In genomic region chr1:101200513-101200912, GRCh38 we compare ENCODE assay signal across 13 cellular contexts. TPM values are rescaled to one million over a fixed set of nuclear protein-coding genes. Genes with fewer than 3 reads are reported as not detected.
DNase-seq lines count a peak whose midpoint lies in the region; ATAC-seq and TF ChIP-seq lines count a peak whose summit lies in the region.
"Had no signal": no experiment of that assay in that cellular context is flagged by ENCODE, and none has a peak within 500 bp of the region (broad histone marks: within the 10 kb centered on the region; RNA-seq: fewer than 3 reads in every experiment).

No MANE protein-coding gene starts in this region.

- H3K27ac Mint-ChIP-seq in activated naive CD4-positive, alpha-beta T cell treated with anti-CD3 and anti-CD28 coated beads for 36 hours: peak overlapping the region; percentile 43
- H3K27ac Mint-ChIP-seq in stimulated activated naive CD8-positive, alpha-beta T cell treated with anti-CD3 and anti-CD28 coated beads, Interleukin-15, amount 100 ng/mL, for 72 hours: peak overlapping the region; percentile 84 to 95
- H3K27ac Mint-ChIP-seq: CD14-positive monocyte had no signal

- no peaks in the 10 kb centered on the region for H3K9me3 ChIP-seq in SK-N-SH
- H3K9me3 ChIP-seq: right atrium auricular region had no signal

- ATAC-seq in stimulated activated naive CD8-positive, alpha-beta T cell treated with anti-CD3 and anti-CD28 coated beads, Interleukin-15, amount 100 ng/mL, for 72 hours: no peak
- no peak for ATAC-seq in HG03571 (IDR thresholded peaks at IDR 0.05; ENCODE audit: unreplicated experiment)
- ATAC-seq: left ventricle myocardium superior had no signal

- CTCF ChIA-PET in activated naive CD4-positive, alpha-beta T cell treated with anti-CD3 and anti-CD28 coated beads for 36 hours (lab: Charles Lee): interaction anchor here (1.5 to 1.9 kb wide), 3 partner anchors 22 to 35 kb away, joined by 3 to 7 read pairs (median 4); no protein-coding TSS in a partner anchor
- CTCF ChIA-PET in SK-N-SH (lab: Yijun Ruan, JAX): interaction anchor here (0.7 kb wide), 1 partner anchor 100 kb away, joined by 3 read pairs; no protein-coding TSS in a partner anchor

- H3K9me2 ChIP-seq in SK-N-SH: no peaks in the 10 kb centered on the region

- TF ChIP-seq CTCF in SK-N-SH (IDR thresholded peaks at IDR 0.05) (no peak), fibroblast of mammary gland (conservative IDR thresholded peaks at IDR 0.05; ENCODE audit: control insufficient read depth, insufficient read depth, low read depth, low read length) (no peak)

- TF ChIP-seq RAD21 in SK-N-SH (IDR thresholded peaks at IDR 0.05; ENCODE audit: low read length): no peak

- no peaks in the 10 kb centered on the region for H3K36me3 Mint-ChIP-seq in activated naive CD4-positive, alpha-beta T cell treated with anti-CD3 and anti-CD28 coated beads for 36 hours (ENCODE audit: low read depth)
- H3K36me3 Mint-ChIP-seq: CD14-positive monocyte had no signal

- DNase-seq in activated naive CD4-positive, alpha-beta T cell treated with anti-CD3 and anti-CD28 coated beads for 36 hours: no peak
- no peak for DNase-seq in activated naive CD4-positive, alpha-beta T cell (lab: John Stamatoyannopoulos, UW)
- DNase-seq in SK-N-SH (no peak), fibroblast of mammary gland (ENCODE audit: low read depth) (peak; percentile 80), DMS53 (lab: John Stamatoyannopoulos, UW) (no peak), cerebellar nuclear complex (lab: John Stamatoyannopoulos, UW) (no peak)
- DNase-seq in stimulated activated naive CD8-positive, alpha-beta T cell treated with anti-CD3 and anti-CD28 coated beads, Interleukin-15, amount 100 ng/mL, for 72 hours: no peak
- DNase-seq: cortex of kidney, left ventricle myocardium superior, NCI-H2081 treated with DMSO at 0.1 percent for 48 hours had no signal

- no peaks in the 10 kb centered on the region for H4K20me1 ChIP-seq in SK-N-SH (ENCODE audit: insufficient read depth)

- no peaks in the 10 kb centered on the region for H3K36me3 ChIP-seq in SK-N-SH (replicated peaks in 1 of 2; ENCODE audit: control insufficient read depth in 1 of 2, insufficient read depth in 2 of 2, low read length in 1 of 2)
- H3K36me3 ChIP-seq: right atrium auricular region had no signal

- no peak overlapping the region for H3K4me3 Mint-ChIP-seq in activated naive CD4-positive, alpha-beta T cell treated with anti-CD3 and anti-CD28 coated beads for 36 hours
- H3K4me3 Mint-ChIP-seq in stimulated activated naive CD8-positive, alpha-beta T cell treated with anti-CD3 and anti-CD28 coated beads, Interleukin-15, amount 100 ng/mL, for 72 hours: peak overlapping the region in 1 of 2 donors; percentile 66
- H3K4me3 Mint-ChIP-seq: CD14-positive monocyte had no signal

- peak in 1 of 2 experiments; percentile 47; a peak in 1 of 4 replicates for TF ChIP-seq EP300 in SK-N-SH (IDR thresholded peaks at IDR 0.05; ENCODE audit: borderline replicate concordance in 1 of 2, low read depth in 1 of 2, low read length in 1 of 2)

- intact Hi-C loops in activated naive CD4-positive, alpha-beta T cell treated with anti-CD3 and anti-CD28 coated beads for 36 hours (cut with micrococcal nuclease): no loop called here

- peaks cover 35% of the 10 kb centered on the region for H3K4me1 Mint-ChIP-seq in activated naive CD4-positive, alpha-beta T cell treated with anti-CD3 and anti-CD28 coated beads for 36 hours (ENCODE audit: low read depth)
- peaks cover 52% of the 10 kb centered on the region for H3K4me1 Mint-ChIP-seq in stimulated activated naive CD8-positive, alpha-beta T cell treated with anti-CD3 and anti-CD28 coated beads, Interleukin-15, amount 100 ng/mL, for 72 hours

- no peaks in the 10 kb centered on the region for H3K27me3 Mint-ChIP-seq in activated naive CD4-positive, alpha-beta T cell treated with anti-CD3 and anti-CD28 coated beads for 36 hours (ENCODE audit: low read depth)
- H3K27me3 Mint-ChIP-seq in stimulated activated naive CD8-positive, alpha-beta T cell treated with anti-CD3 and anti-CD28 coated beads, Interleukin-15, amount 100 ng/mL, for 72 hours: no peaks in the 10 kb centered on the region

- H3K4me1 ChIP-seq in SK-N-SH (ENCODE audit: control insufficient read depth in 1 of 2, insufficient read depth in 2 of 2, low read depth in 1 of 2, low read length in 1 of 2): peaks cover 7 to 10% of the 10 kb centered on the region in 2 experiments; a peak in 2 of 4 replicates

- no peak overlapping the region for H3K4me2 ChIP-seq in SK-N-SH

- peak overlapping the region; percentile 87 for H2AFZ ChIP-seq in SK-N-SH (ENCODE audit: low read depth)

- H3K4me3 ChIP-seq in SK-N-SH (ENCODE audit: low read depth in 2 of 2, low read length in 1 of 2): no peak overlapping the region
- no peak overlapping the region for H3K4me3 ChIP-seq in fibroblast of mammary gland (ENCODE audit: control insufficient read depth, low read depth, low read length)
- H3K4me3 ChIP-seq: right atrium auricular region had no signal

- no peaks in the 10 kb centered on the region for H3K79me2 ChIP-seq in SK-N-SH (ENCODE audit: insufficient read depth)

- no peak overlapping the region for H3K9ac ChIP-seq in SK-N-SH

- no peaks in the 10 kb centered on the region for H3F3A ChIP-seq in SK-N-SH (replicated peaks; ENCODE audit: insufficient read depth)

- H3K27me3 ChIP-seq in SK-N-SH (ENCODE audit: insufficient read depth): no peaks in the 10 kb centered on the region
- H3K27me3 ChIP-seq: right atrium auricular region had no signal

- no peaks in the 10 kb centered on the region for H3K9me3 Mint-ChIP-seq in activated naive CD4-positive, alpha-beta T cell treated with anti-CD3 and anti-CD28 coated beads for 36 hours
- peaks cover 5 to 16% of the 10 kb centered on the region in 2 donors for H3K9me3 Mint-ChIP-seq in stimulated activated naive CD8-positive, alpha-beta T cell treated with anti-CD3 and anti-CD28 coated beads, Interleukin-15, amount 100 ng/mL, for 72 hours

- POLR2A ChIA-PET in SK-N-SH (lab: Yijun Ruan, JAX): no interaction called here

- peak overlapping the region in 1 of 2 experiments; percentile 35; a peak in 2 of 4 replicates for H3K27ac ChIP-seq in SK-N-SH (ENCODE audit: low read depth in 2 of 2, low read length in 1 of 2)
- H3K27ac ChIP-seq: right atrium auricular region had no signal

- 32% methylated on average over 2 of the region's 2 CpGs for WGBS in SK-N-SH (ENCODE audit: low lambda C conversion rate)

TF ChIP-seq in SK-N-SH, 30 proteins besides CTCF, POLR2A, EP300 and RAD21 (continues in another document):
- TF ChIP-seq TEAD4 (IDR thresholded peaks at IDR 0.05; ENCODE audit: borderline replicate concordance, insufficient read depth): peak; percentile 81; the same call in 1 of the 2 replicates
- no peak for TF ChIP-seq MAX (IDR thresholded peaks at IDR 0.05; ENCODE audit: low read depth)
- no peak for TF ChIP-seq EZH2phosphoT487 (IDR thresholded peaks at IDR 0.05; ENCODE audit: borderline replicate concordance, low read depth)
- TF ChIP-seq, protein P1, sequence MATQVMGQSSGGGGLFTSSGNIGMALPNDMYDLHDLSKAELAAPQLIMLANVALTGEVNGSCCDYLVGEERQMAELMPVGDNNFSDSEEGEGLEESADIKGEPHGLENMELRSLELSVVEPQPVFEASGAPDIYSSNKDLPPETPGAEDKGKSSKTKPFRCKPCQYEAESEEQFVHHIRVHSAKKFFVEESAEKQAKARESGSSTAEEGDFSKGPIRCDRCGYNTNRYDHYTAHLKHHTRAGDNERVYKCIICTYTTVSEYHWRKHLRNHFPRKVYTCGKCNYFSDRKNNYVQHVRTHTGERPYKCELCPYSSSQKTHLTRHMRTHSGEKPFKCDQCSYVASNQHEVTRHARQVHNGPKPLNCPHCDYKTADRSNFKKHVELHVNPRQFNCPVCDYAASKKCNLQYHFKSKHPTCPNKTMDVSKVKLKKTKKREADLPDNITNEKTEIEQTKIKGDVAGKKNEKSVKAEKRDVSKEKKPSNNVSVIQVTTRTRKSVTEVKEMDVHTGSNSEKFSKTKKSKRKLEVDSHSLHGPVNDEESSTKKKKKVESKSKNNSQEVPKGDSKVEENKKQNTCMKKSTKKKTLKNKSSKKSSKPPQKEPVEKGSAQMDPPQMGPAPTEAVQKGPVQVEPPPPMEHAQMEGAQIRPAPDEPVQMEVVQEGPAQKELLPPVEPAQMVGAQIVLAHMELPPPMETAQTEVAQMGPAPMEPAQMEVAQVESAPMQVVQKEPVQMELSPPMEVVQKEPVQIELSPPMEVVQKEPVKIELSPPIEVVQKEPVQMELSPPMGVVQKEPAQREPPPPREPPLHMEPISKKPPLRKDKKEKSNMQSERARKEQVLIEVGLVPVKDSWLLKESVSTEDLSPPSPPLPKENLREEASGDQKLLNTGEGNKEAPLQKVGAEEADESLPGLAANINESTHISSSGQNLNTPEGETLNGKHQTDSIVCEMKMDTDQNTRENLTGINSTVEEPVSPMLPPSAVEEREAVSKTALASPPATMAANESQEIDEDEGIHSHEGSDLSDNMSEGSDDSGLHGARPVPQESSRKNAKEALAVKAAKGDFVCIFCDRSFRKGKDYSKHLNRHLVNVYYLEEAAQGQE (IDR thresholded peaks at IDR 0.05; ENCODE audit: low read depth, low read length): 0 out of 2 replicates have a peak, but pooled peaks have one; percentile 35
- TF ChIP-seq CHD2 (IDR thresholded peaks at IDR 0.05; ENCODE audit: low read length, partially characterized antibody): no peak
- TF ChIP-seq POLR2AphosphoS5 (IDR thresholded peaks at IDR 0.05; ENCODE audit: low read depth, low read length): no peak
- TF ChIP-seq FOXM1 (IDR thresholded peaks at IDR 0.05; ENCODE audit: low read depth): no peak
- TF ChIP-seq MXI1 (IDR thresholded peaks at IDR 0.05; ENCODE audit: low read depth, low read length): no peak
- TF ChIP-seq TCF12 (IDR thresholded peaks at IDR 0.05): peak; percentile 55; the same call in 1 of the 2 replicates
- 0 out of 2 replicates have a peak, but pooled peaks have one; percentile 5 for TF ChIP-seq PBX3 (IDR thresholded peaks at IDR 0.05)

RNA-seq across cellular contexts. Expression of gene S1PR1, which starts 36.3 kb away (rescaled TPM):
- total RNA-seq in activated naive CD4-positive, alpha-beta T cell treated with anti-CD3 and anti-CD28 coated beads for 36 hours: 100 to 1,000 TPM; 129 to 131 TPM
- 5.9 and 6.5 TPM in 2 replicates for polyA plus RNA-seq in SK-N-SH (2012; rRNA removed)
- polyA plus RNA-seq in SK-N-SH (2012; cell fraction: cytosol; rRNA removed): 3.9 and 5.5 TPM in 2 replicates
- polyA plus RNA-seq in SK-N-SH (2012; cell fraction: nucleus; rRNA removed): 2.0 and 4.0 TPM in 2 replicates
